Comparison of ENCODE assay signal across 11 cellular contexts in the genomic region with DNA sequence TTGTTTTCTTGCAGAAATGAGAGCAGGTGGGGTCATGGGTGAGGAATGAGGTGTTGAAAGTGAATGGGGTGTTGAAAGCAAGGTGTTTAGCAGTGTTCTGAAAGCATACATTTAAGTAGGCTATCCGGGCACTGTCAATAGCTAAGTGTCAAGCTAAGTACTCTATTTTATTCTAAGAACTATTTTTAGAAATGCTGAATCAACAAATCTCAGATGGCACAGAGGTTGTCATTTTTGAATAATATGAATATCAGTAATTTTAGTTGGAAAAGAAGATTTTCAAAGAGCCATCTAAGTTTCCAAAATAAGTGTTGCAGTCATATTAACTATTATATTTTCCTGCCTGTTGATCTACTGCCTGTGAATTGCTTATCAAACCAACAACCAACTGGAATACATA. TPM values are rescaled to one million over a fixed set of nuclear protein-coding genes. Genes with fewer than 3 reads are reported as not detected.
"Had no signal": no experiment of that assay in that cellular context is flagged by ENCODE, and none has a peak within 500 bp of the region (broad histone marks: within the 10 kb centered on the region; RNA-seq: fewer than 3 reads in every experiment).

No MANE protein-coding gene starts in this region.

- H3K9me3 Mint-ChIP-seq: HFFc6, IgD-negative memory B cell had no signal

- H2AFZ ChIP-seq: GM23248 had no signal

- H3K27ac ChIP-seq: GM23248, HL-60 had no signal

- FAIRE-seq: H54 had no signal

- H3K36me3 ChIP-seq: HAP-1 had no signal

- H3K27ac Mint-ChIP-seq: HFFc6, IgD-negative memory B cell had no signal

- H3K9me3 ChIP-seq: HAP-1 had no signal

- H3K4me3 ChIP-seq: GM23248, HAP-1 had no signal

- DNase-seq: GM23248, GOT3, HFFc6, Kasumi-1, KG1 had no signal

- H3K9ac ChIP-seq: GM23248 had no signal

- H3K4me3 Mint-ChIP-seq: HFFc6, IgD-negative memory B cell had no signal

- ATAC-seq: HCT116 had no signal

RNA-seq across cellular contexts. Expression of a gene that starts 21.7 kb away (rescaled TPM):
- total RNA-seq: GM23248, HFFc6, HT1080 had no signal
- polyA plus RNA-seq: GM23248, IgD-negative memory B cell had no signal

RNA-seq across cellular contexts. Expression of a gene that starts 34.7 kb away (rescaled TPM):
- total RNA-seq: GM23248, HFFc6, HT1080 had no signal
- polyA plus RNA-seq: GM23248, IgD-negative memory B cell had no signal
